16 cellular contexts compared by ENCODE assay signal in the genomic region with DNA sequence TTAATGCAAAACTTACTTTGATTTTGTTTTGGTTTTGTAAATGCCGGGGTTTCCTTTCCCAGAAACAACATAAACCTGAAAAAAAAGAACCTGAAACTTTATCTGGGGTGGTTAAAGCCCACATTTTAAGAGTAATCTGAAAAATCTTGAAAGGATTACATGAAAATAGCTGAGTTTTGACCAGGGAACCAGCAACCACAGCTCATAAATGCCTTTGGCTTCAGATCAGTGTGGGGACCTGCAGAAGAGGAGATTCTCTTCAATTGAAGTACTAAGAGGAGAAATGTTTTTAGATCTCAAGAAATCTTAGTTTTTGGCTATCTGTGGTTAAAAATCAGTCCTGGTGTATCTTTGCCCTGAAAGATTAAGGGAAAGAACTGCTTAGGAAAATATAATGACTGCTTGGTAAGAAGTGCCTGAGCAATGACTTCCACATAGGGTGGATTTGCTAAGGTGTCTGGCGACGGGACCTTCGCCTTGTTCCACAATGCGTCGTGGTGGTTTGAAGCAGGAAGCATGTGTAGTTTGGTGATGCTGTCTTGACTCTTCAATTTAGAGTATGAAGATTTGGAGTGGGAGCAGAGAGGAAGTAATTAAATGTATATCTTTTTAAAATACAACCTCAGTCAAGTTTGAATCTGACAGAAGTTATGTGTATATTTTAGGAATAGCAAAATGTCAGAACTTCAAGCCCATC.
DNase-seq lines count a peak whose midpoint lies in the region; ATAC-seq and TF ChIP-seq lines count a peak whose summit lies in the region.
"Had no signal": no experiment of that assay in that cellular context is flagged by ENCODE, and none has a peak within 500 bp of the region (broad histone marks: within the 10 kb centered on the region; RNA-seq: fewer than 3 reads in every experiment).

No MANE protein-coding gene starts in this region.

- no peaks in the 10 kb centered on the region for H4K20me1 ChIP-seq in OCI-LY7 (ENCODE audit: insufficient read depth, low read length)
- H4K20me1 ChIP-seq: BLaER1 treated with 17β-estradiol and CSF1 and Interleukin-3, amounts not matched to agents 10 nM and 100 nM had no signal

- no peaks in the 10 kb centered on the region for H3K36me3 ChIP-seq in OCI-LY7 (ENCODE audit: insufficient read depth, low read length)
- H3K36me3 ChIP-seq: BLaER1 treated with 17β-estradiol and CSF1 and Interleukin-3, amounts not matched to agents 10 nM and 100 nM had no signal

- no TSS peak for BruUV-seq in OCI-LY7 (replicated peaks; lab: Mats Ljungman, UMichigan)

- H3K9me2 ChIP-seq in OCI-LY7 (ENCODE audit: insufficient read depth, low read length): no peaks in the 10 kb centered on the region

- CTCF ChIA-PET in activated CD4-positive, alpha-beta T cell treated with anti-CD3 and anti-CD28 coated beads, Interleukin-2, amount 10 ng/mL, durations not matched to agents 7 days and 5 days (lab: Charles Lee): no interaction called here
- CTCF ChIA-PET in OCI-LY7 (lab: Charles Lee; ENCODE audit: unreplicated experiment): no interaction called here

- H3K79me2 ChIP-seq in OCI-LY7 (ENCODE audit: insufficient read depth, low read depth, low read length): no peaks in the 10 kb centered on the region

- H3K4me1 ChIP-seq in OCI-LY7 (ENCODE audit: insufficient read depth, low read length, poor library complexity, severe bottlenecking): no peaks in the 10 kb centered on the region

- POLR2A ChIA-PET in activated CD4-positive, alpha-beta T cell treated with anti-CD3 and anti-CD28 coated beads, Interleukin-2, amount 10 ng/mL, durations not matched to agents 7 days and 5 days (lab: Charles Lee): no interaction called here
- POLR2A ChIA-PET in activated naive CD8-positive, alpha-beta T cell treated with anti-CD3 and anti-CD28 coated beads, Interleukin-2, amount 10 ng/mL, durations not matched to agents 7 days and 5 days (lab: Charles Lee): no interaction called here
- POLR2A ChIA-PET in naive thymus-derived CD8-positive, alpha-beta T cell (lab: Charles Lee): interaction anchor here (0.8 to 1.2 kb wide), 2 partner anchors 19 to 187 kb away, joined by 3 read pairs; a partner anchor contains a TSS
- POLR2A ChIA-PET in OCI-LY7 (lab: Charles Lee): interaction anchor here (0.6 to 0.7 kb wide), 2 partner anchors 81 to 272 kb away, joined by 3 read pairs; no protein-coding TSS in a partner anchor

- peak; percentile 60 for ATAC-seq in activated naive CD8-positive, alpha-beta T cell treated with anti-CD3 and anti-CD28 coated beads, Interleukin-2, amount 10 ng/mL, durations not matched to agents 7 days and 5 days (ENCODE audit: low read depth)
- ATAC-seq in naive thymus-derived CD8-positive, alpha-beta T cell: peak in 1 of 2 donors; percentile 83
- ATAC-seq in GM18520 (IDR thresholded peaks at IDR 0.05; ENCODE audit: unreplicated experiment) (no peak), GM18498 (IDR thresholded peaks at IDR 0.05; ENCODE audit: unreplicated experiment) (no peak)
- ATAC-seq: HepG2, Right ventricle myocardium inferior had no signal

- no peak overlapping the region for H3K4me2 ChIP-seq in OCI-LY7 (ENCODE audit: low read length)
- H3K4me2 ChIP-seq: BLaER1 treated with 17β-estradiol and CSF1 and Interleukin-3, amounts not matched to agents 10 nM and 100 nM had no signal

- no peak overlapping the region for H3K27ac ChIP-seq in OCI-LY7 (ENCODE audit: low read depth, low read length, poor library complexity, severe bottlenecking)
- H3K27ac ChIP-seq: BLaER1 treated with 17β-estradiol and CSF1 and Interleukin-3, amounts not matched to agents 10 nM and 100 nM had no signal

- DNase-seq in activated CD4-positive, alpha-beta T cell treated with anti-CD3 and anti-CD28 coated beads, Interleukin-2, amount 10 ng/mL, durations not matched to agents 7 days and 5 days: peak; percentile 14
- DNase-seq in activated CD4-positive, alpha-beta T cell treated with anti-CD3 and anti-CD28 coated beads, Interleukin-2, amount 50 U/mL, for 48 hours: no peak
- DNase-seq in KBM-7 (peak; percentile 24), OCI-LY7 (ENCODE audit: low spot score) (no peak)
- no peak for DNase-seq in activated naive CD8-positive, alpha-beta T cell treated with anti-CD3 and anti-CD28 coated beads, Interleukin-2, amount 10 ng/mL, durations not matched to agents 7 days and 5 days
- peak in 3 of 10 donors; percentile 19 to 34 (median 22) for DNase-seq in naive thymus-derived CD8-positive, alpha-beta T cell
- DNase-seq: COR-L47, HCEC 1CT, NCI-H187 treated with DMSO at 0.1 percent for 48 hours, NCI-H446 treated with DMSO at 0.1 percent for 48 hours, NCI-H748 treated with DMSO at 0.1 percent for 48 hours had no signal

- H3K27ac Mint-ChIP-seq in activated CD4-positive, alpha-beta T cell treated with anti-CD3 and anti-CD28 coated beads, Interleukin-2, amount 10 ng/mL, durations not matched to agents 7 days and 5 days: peak overlapping the region; percentile 17
- no peak overlapping the region for H3K27ac Mint-ChIP-seq in activated naive CD8-positive, alpha-beta T cell treated with anti-CD3 and anti-CD28 coated beads, Interleukin-2, amount 10 ng/mL, durations not matched to agents 7 days and 5 days
- peak overlapping the region in 9 of 10 donors; percentile 0 to 86 (median 63) for H3K27ac Mint-ChIP-seq in naive thymus-derived CD8-positive, alpha-beta T cell

- in situ Hi-C loops in KBM-7 (cut with MboI; ENCODE audit: low pct_unique_long_range_greater_than_20kb, low sequenced_read_pairs): no loop called here

- H3K4me3 Mint-ChIP-seq in activated CD4-positive, alpha-beta T cell treated with anti-CD3 and anti-CD28 coated beads, Interleukin-2, amount 10 ng/mL, durations not matched to agents 7 days and 5 days: no peak overlapping the region
- H3K4me3 Mint-ChIP-seq in activated naive CD8-positive, alpha-beta T cell treated with anti-CD3 and anti-CD28 coated beads, Interleukin-2, amount 10 ng/mL, durations not matched to agents 7 days and 5 days: peak overlapping the region; percentile 18
- peak overlapping the region in 8 of 10 donors; percentile 10 to 79 (median 54) for H3K4me3 Mint-ChIP-seq in naive thymus-derived CD8-positive, alpha-beta T cell

- peaks cover 2% of the 10 kb centered on the region for H3K36me3 Mint-ChIP-seq in activated CD4-positive, alpha-beta T cell treated with anti-CD3 and anti-CD28 coated beads, Interleukin-2, amount 10 ng/mL, durations not matched to agents 7 days and 5 days (ENCODE audit: low read depth)
- peaks cover 7% of the 10 kb centered on the region for H3K36me3 Mint-ChIP-seq in activated naive CD8-positive, alpha-beta T cell treated with anti-CD3 and anti-CD28 coated beads, Interleukin-2, amount 10 ng/mL, durations not matched to agents 7 days and 5 days
- H3K36me3 Mint-ChIP-seq in naive thymus-derived CD8-positive, alpha-beta T cell: peaks cover 0 to 4% (median 0%) of the 10 kb centered on the region in 3 donors

- no peaks in the 10 kb centered on the region for H3K9me3 ChIP-seq in OCI-LY7 (ENCODE audit: low read length)
- H3K9me3 ChIP-seq: BLaER1 treated with 17β-estradiol and CSF1 and Interleukin-3, amounts not matched to agents 10 nM and 100 nM had no signal

- H3K9me3 Mint-ChIP-seq in activated CD4-positive, alpha-beta T cell treated with anti-CD3 and anti-CD28 coated beads, Interleukin-2, amount 10 ng/mL, durations not matched to agents 7 days and 5 days: no peaks in the 10 kb centered on the region
- no peaks in the 10 kb centered on the region for H3K9me3 Mint-ChIP-seq in activated naive CD8-positive, alpha-beta T cell treated with anti-CD3 and anti-CD28 coated beads, Interleukin-2, amount 10 ng/mL, durations not matched to agents 7 days and 5 days
- no peaks in the 10 kb centered on the region for H3K9me3 Mint-ChIP-seq in naive thymus-derived CD8-positive, alpha-beta T cell

- no peak overlapping the region for H3K4me3 ChIP-seq in OCI-LY7 (ENCODE audit: low read depth, low read length, poor library complexity, severe bottlenecking)
- H3K4me3 ChIP-seq: BLaER1 treated with 17β-estradiol and CSF1 and Interleukin-3, amounts not matched to agents 10 nM and 100 nM had no signal

- no peaks in the 10 kb centered on the region for H3K27me3 Mint-ChIP-seq in activated CD4-positive, alpha-beta T cell treated with anti-CD3 and anti-CD28 coated beads, Interleukin-2, amount 10 ng/mL, durations not matched to agents 7 days and 5 days
- no peaks in the 10 kb centered on the region for H3K27me3 Mint-ChIP-seq in activated naive CD8-positive, alpha-beta T cell treated with anti-CD3 and anti-CD28 coated beads, Interleukin-2, amount 10 ng/mL, durations not matched to agents 7 days and 5 days
- no peaks in the 10 kb centered on the region for H3K27me3 Mint-ChIP-seq in naive thymus-derived CD8-positive, alpha-beta T cell

- peaks cover 25% of the 10 kb centered on the region for H3K4me1 Mint-ChIP-seq in activated CD4-positive, alpha-beta T cell treated with anti-CD3 and anti-CD28 coated beads, Interleukin-2, amount 10 ng/mL, durations not matched to agents 7 days and 5 days
- peaks cover 13% of the 10 kb centered on the region for H3K4me1 Mint-ChIP-seq in activated naive CD8-positive, alpha-beta T cell treated with anti-CD3 and anti-CD28 coated beads, Interleukin-2, amount 10 ng/mL, durations not matched to agents 7 days and 5 days
- peaks cover 30 to 52% (median 38%) of the 10 kb centered on the region in 4 donors for H3K4me1 Mint-ChIP-seq in naive thymus-derived CD8-positive, alpha-beta T cell

- TF ChIP-seq CTCF in OCI-LY7 (conservative IDR thresholded peaks at IDR 0.05; ENCODE audit: low read length): no peak

- intact Hi-C loops in OCI-LY7 (cut with micrococcal nuclease; ENCODE audit: unreplicated experiment): no loop called here

- no peak overlapping the region for H2AFZ ChIP-seq in OCI-LY7 (ENCODE audit: low read length)

Comparison
In these comparisons a context has a peak if more than half of its experiments do, and no peak if none do; other contexts are left out.
1. DNase-seq: peak in activated CD4-positive, alpha-beta T cell treated with anti-CD3 and anti-CD28 coated beads, Interleukin-2, amount 10 ng/mL, durations not matched to agents 7 days and 5 days (single experiment) and KBM-7 (single experiment); none in activated CD4-positive, alpha-beta T cell treated with anti-CD3 and anti-CD28 coated beads, Interleukin-2, amount 50 U/mL, for 48 hours (0 of 2), activated naive CD8-positive, alpha-beta T cell treated with anti-CD3 and anti-CD28 coated beads, Interleukin-2, amount 10 ng/mL, durations not matched to agents 7 days and 5 days (single experiment) and OCI-LY7 (single experiment).
2. POLR2A ChIA-PET loops: an anchor here in naive thymus-derived CD8-positive, alpha-beta T cell (0.8 to 1.2 kb wide) and OCI-LY7 (0.6 to 0.7 kb wide); none called in activated CD4-positive, alpha-beta T cell treated with anti-CD3 and anti-CD28 coated beads, Interleukin-2, amount 10 ng/mL, durations not matched to agents 7 days and 5 days and activated naive CD8-positive, alpha-beta T cell treated with anti-CD3 and anti-CD28 coated beads, Interleukin-2, amount 10 ng/mL, durations not matched to agents 7 days and 5 days.